In the genomic region with DNA sequence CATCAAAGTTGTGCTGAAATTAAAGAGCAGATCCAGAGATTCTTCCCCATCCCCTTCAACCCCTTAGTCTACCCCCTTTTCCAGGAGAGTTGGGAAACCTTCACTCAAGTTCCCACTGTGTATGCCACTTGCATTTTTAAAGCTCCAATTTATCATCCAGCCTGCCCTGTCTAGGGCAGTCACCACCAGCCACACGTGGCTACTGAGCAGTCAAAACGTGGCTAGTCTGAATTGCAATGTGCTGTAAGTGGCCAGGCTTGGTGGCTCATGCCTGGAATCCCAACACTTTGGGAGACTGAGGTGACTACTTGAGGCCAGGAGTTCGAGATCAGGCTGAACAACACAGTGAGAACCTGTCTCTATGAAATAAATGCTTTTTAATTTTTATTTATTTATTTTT, we compare ENCODE assay signal across 23 cellular contexts. TPM values are rescaled to one million over a fixed set of nuclear protein-coding genes. Genes with fewer than 3 reads are reported as not detected.
"Had no signal": no experiment of that assay in that cellular context is flagged by ENCODE, and none has a peak within 500 bp of the region (broad histone marks: within the 10 kb centered on the region; RNA-seq: fewer than 3 reads in every experiment).

No MANE protein-coding gene starts in this region.

- H3K27ac Mint-ChIP-seq: activated CD4-positive, alpha-beta memory T cell treated with anti-CD3 and anti-CD28 coated beads for 36 hours; activated CD4-positive, alpha-beta T cell treated with anti-CD3 and anti-CD28 coated beads, Interleukin-2, amount 10 ng/mL, durations not matched to agents 7 days and 5 days; activated naive CD4-positive, alpha-beta T cell treated with anti-CD3 and anti-CD28 coated beads for 36 hours; activated naive CD8-positive, alpha-beta T cell; T-cell had no signal

- DNase-seq: activated CD4-positive, alpha-beta memory T cell treated with anti-CD3 and anti-CD28 coated beads for 36 hours; activated CD4-positive, alpha-beta T cell treated with anti-CD3 and anti-CD28 coated beads, Interleukin-2, amount 10 ng/mL, durations not matched to agents 7 days and 5 days; activated CD4-positive, CD25-positive, alpha-beta regulatory T cell; activated CD8-positive, alpha-beta memory T cell treated with anti-CD3 and anti-CD28 coated beads for 24 hours; activated gamma-delta T cell; activated naive CD4-positive, alpha-beta T cell treated with anti-CD3 and anti-CD28 coated beads for 36 hours; activated T-cell treated with anti-CD3 and anti-CD28 coated beads, Interleukin-2, amount 50 U/mL, for 4 hours; amygdala; brain microvascular endothelial cell; MG63; MV-4-11; NCI-H1092 treated with DMSO at 0.1 percent for 48 hours; NCI-H1417 treated with DMSO at 0.1 percent for 48 hours; NCI-H187; NCI-H2081; NCI-H446; NCI-H524; SIG-M5; T-cell; T-helper 2 cell had no signal

- H3K36me3 ChIP-seq: brain microvascular endothelial cell, cardiac muscle cell, MG63 had no signal

- H3K27me3 Mint-ChIP-seq: activated CD4-positive, alpha-beta memory T cell treated with anti-CD3 and anti-CD28 coated beads for 36 hours; activated CD4-positive, alpha-beta T cell treated with anti-CD3 and anti-CD28 coated beads, Interleukin-2, amount 10 ng/mL, durations not matched to agents 7 days and 5 days; activated naive CD8-positive, alpha-beta T cell had no signal

- H3K27ac ChIP-seq: brain microvascular endothelial cell, cardiac muscle cell, VCaP had no signal

- H3K27me3 ChIP-seq: brain microvascular endothelial cell, cardiac muscle cell had no signal

- H3K4me3 Mint-ChIP-seq: activated CD4-positive, alpha-beta memory T cell treated with anti-CD3 and anti-CD28 coated beads for 36 hours; activated CD4-positive, alpha-beta T cell treated with anti-CD3 and anti-CD28 coated beads, Interleukin-2, amount 10 ng/mL, durations not matched to agents 7 days and 5 days; activated naive CD4-positive, alpha-beta T cell treated with anti-CD3 and anti-CD28 coated beads for 36 hours; activated naive CD8-positive, alpha-beta T cell; activated T-cell treated with anti-CD3 and anti-CD28 coated beads, Interleukin-2, amount 50 U/mL, for 4 hours; T-cell had no signal

- H3K4me1 Mint-ChIP-seq: activated CD4-positive, alpha-beta T cell treated with anti-CD3 and anti-CD28 coated beads, Interleukin-2, amount 10 ng/mL, durations not matched to agents 7 days and 5 days; T-cell had no signal

- H3K4me3 ChIP-seq: cardiac muscle cell, MG63 had no signal

RNA-seq across cellular contexts. Expression of a gene that starts 47.4 kb away (rescaled TPM):
- total RNA-seq: activated CD4-positive, alpha-beta memory T cell treated with anti-CD3 and anti-CD28 coated beads for 36 hours; activated CD4-positive, alpha-beta T cell treated with anti-CD3 and anti-CD28 coated beads, Interleukin-2, amount 10 ng/mL, durations not matched to agents 7 days and 5 days; activated naive CD4-positive, alpha-beta T cell treated with anti-CD3 and anti-CD28 coated beads for 36 hours; activated T-cell treated with anti-CD3 and anti-CD28 coated beads, Interleukin-2, amount 50 U/mL, for 4 hours; cardiac muscle cell; T-cell had no signal
- polyA plus RNA-seq: cardiac muscle cell had no signal
